In genomic region chr22:25874327-25874726, GRCh38 we compare ENCODE assay signal across 34 cellular contexts.
"Had no signal": no experiment of that assay in that cellular context is flagged by ENCODE, and none has a peak within 500 bp of the region (broad histone marks: within the 10 kb centered on the region; RNA-seq: fewer than 3 reads in every experiment).

No MANE protein-coding gene starts in this region.

- H3K9ac ChIP-seq: KMS-11 had no signal

- H3K36me3 ChIP-seq: MG63 had no signal

- DNase-seq: Karpas-422, Kasumi-1, KG1, MG63, MM.1S, MV-4-11, NCI-H1048, NCI-H1092, NCI-H1092 treated with DMSO at 0.1 percent for 48 hours, NCI-H1105, NCI-H1105 treated with DMSO at 0.1 percent for 48 hours, NCI-H1417, NCI-H1417 treated with DMSO at 0.1 percent for 48 hours, NCI-H1436, NCI-H1436 treated with DMSO at 0.1 percent for 48 hours, NCI-H146, NCI-H1694, NCI-H1694 treated with DMSO at 0.1 percent for 48 hours, NCI-H187, NCI-H187 treated with DMSO at 0.1 percent for 48 hours, NCI-H1930, NCI-H2029, NCI-H2029 treated with DMSO at 0.1 percent for 48 hours, NCI-H2081, NCI-H2081 treated with DMSO at 0.1 percent for 48 hours, NCI-H2107, NCI-H2171, NCI-H2227 treated with DMSO at 0.1 percent for 48 hours, NCI-H226, NCI-H345, NCI-H446, NCI-H446 treated with DMSO at 0.1 percent for 48 hours, NCI-H510A had no signal

- H3K4me2 ChIP-seq: KMS-11 had no signal

- H3K9me3 ChIP-seq: MG63 had no signal

- H3K4me3 ChIP-seq: MG63 had no signal

- H3K27ac ChIP-seq: KMS-11 had no signal
